ENCODE assay signal across 1 cellular context in genomic region chr17:58991718-58992331, GRCh38.
TF ChIP-seq lines count a peak whose summit lies in the region.

No MANE protein-coding gene starts in this region.

TF ChIP-seq in SK-N-SH, 30 proteins besides CTCF, POLR2A, EP300 and RAD21 (continued from another document):
- TF ChIP-seq, protein P1, sequence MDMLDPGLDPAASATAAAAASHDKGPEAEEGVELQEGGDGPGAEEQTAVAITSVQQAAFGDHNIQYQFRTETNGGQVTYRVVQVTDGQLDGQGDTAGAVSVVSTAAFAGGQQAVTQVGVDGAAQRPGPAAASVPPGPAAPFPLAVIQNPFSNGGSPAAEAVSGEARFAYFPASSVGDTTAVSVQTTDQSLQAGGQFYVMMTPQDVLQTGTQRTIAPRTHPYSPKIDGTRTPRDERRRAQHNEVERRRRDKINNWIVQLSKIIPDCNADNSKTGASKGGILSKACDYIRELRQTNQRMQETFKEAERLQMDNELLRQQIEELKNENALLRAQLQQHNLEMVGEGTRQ (IDR thresholded peaks at IDR 0.05; ENCODE audit: borderline replicate concordance, low read depth, low read length) = no peak
- TF ChIP-seq, protein P2, sequence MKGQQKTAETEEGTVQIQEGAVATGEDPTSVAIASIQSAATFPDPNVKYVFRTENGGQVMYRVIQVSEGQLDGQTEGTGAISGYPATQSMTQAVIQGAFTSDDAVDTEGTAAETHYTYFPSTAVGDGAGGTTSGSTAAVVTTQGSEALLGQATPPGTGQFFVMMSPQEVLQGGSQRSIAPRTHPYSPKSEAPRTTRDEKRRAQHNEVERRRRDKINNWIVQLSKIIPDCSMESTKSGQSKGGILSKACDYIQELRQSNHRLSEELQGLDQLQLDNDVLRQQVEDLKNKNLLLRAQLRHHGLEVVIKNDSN (IDR thresholded peaks at IDR 0.05; ENCODE audit: borderline replicate concordance, low read depth) = no peak
- TF ChIP-seq SMC3 (IDR thresholded peaks at IDR 0.05; ENCODE audit: low read depth, low read length) = no peak
- TF ChIP-seq ZBTB33 (IDR thresholded peaks at IDR 0.05; ENCODE audit: borderline replicate concordance, low read depth) = no peak
- TF ChIP-seq FOXM1 (IDR thresholded peaks at IDR 0.05; ENCODE audit: low read depth) = no peak
- TF ChIP-seq EZH2phosphoT487 (IDR thresholded peaks at IDR 0.05; ENCODE audit: borderline replicate concordance, low read depth) = no peak
- TF ChIP-seq PBX3 (IDR thresholded peaks at IDR 0.05) = no peak
- no peak for TF ChIP-seq RFX5 (IDR thresholded peaks at IDR 0.05; ENCODE audit: low read length)
- no peak for TF ChIP-seq TAF1 (IDR thresholded peaks at IDR 0.05; ENCODE audit: borderline replicate concordance, low read depth, low read length)
- TF ChIP-seq TEAD4 (IDR thresholded peaks at IDR 0.05; ENCODE audit: borderline replicate concordance, insufficient read depth) = no peak
- no peak for TF ChIP-seq MEF2A (IDR thresholded peaks at IDR 0.05; ENCODE audit: borderline replicate concordance, low read depth)
- TF ChIP-seq JUND (IDR thresholded peaks at IDR 0.05) = peak; percentile 28; the same call in 1 of the 2 replicates
- TF ChIP-seq TCF12 (IDR thresholded peaks at IDR 0.05) = peak; percentile 41; the same call in 1 of the 2 replicates
- TF ChIP-seq GATA2 (CRISPR knock-in tag; IDR thresholded peaks at IDR 0.05) = no peak
- no peak for TF ChIP-seq RCOR1 (IDR thresholded peaks at IDR 0.05; ENCODE audit: low read length)
- TF ChIP-seq IRF3 (IDR thresholded peaks at IDR 0.05; ENCODE audit: low read depth, low read length) = no peak
- no peak for TF ChIP-seq MXI1 (IDR thresholded peaks at IDR 0.05; ENCODE audit: low read depth, low read length)
